ENCODE assay signal across 20 cellular contexts in the genomic region with DNA sequence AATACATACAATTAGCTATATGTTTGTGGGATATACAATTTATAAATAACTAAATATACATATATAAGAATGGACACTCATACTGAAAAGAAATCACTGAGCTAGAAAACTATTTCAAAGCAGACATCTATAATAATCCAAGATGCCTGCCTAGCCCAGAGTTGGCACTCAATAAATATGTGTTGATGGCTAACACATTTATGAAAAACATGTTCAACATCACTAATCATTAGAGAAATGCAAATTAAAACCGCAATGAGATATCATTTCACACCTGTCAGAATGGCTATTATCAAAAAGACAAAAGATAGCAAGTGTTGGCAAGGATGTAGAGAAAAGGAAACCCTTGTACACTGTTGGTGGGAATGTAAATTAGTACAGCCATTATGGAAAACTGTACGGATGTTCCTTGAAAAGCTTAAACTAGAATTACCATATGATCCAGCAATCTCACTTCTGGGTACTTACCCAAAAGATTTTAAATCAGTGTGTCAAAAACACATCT. TPM values are rescaled to one million over a fixed set of nuclear protein-coding genes. Genes with fewer than 3 reads are reported as not detected.
"Had no signal": no experiment of that assay in that cellular context is flagged by ENCODE, and none has a peak within 500 bp of the region (broad histone marks: within the 10 kb centered on the region; RNA-seq: fewer than 3 reads in every experiment).

No MANE protein-coding gene starts in this region.

- H3K4me1 Mint-ChIP-seq: activated CD4-positive, alpha-beta T cell treated with anti-CD3 and anti-CD28 coated beads for 36 hours had no signal

- FAIRE-seq: keratinocyte had no signal

- DNase-seq: activated CD4-positive, alpha-beta T cell treated with anti-CD3 and anti-CD28 coated beads for 36 hours; activated CD4-positive, alpha-beta T cell treated with anti-CD3 and anti-CD28 coated beads, Interleukin-2, amount 50 U/mL, for 48 hours; activated gamma-delta T cell treated with Interleukin-2 at 50 U/mL for 16 hours; effector CD8-positive, alpha-beta T cell; gastrocnemius medialis; head of caudate nucleus; lower lobe of right lung; midbrain; occipital lobe; posterior cingulate gyrus; sigmoid colon; stimulated activated naive CD4-positive, alpha-beta T cell treated with Interleukin-2 at 50 U/mL for 16 hours; thyroid gland; WERI-Rb-1 had no signal

- H3K27me3 Mint-ChIP-seq: activated CD4-positive, alpha-beta T cell treated with anti-CD3 and anti-CD28 coated beads for 36 hours had no signal

- H3K27me3 ChIP-seq: gastrocnemius medialis, sigmoid colon, thyroid gland had no signal

- H3K36me3 Mint-ChIP-seq: activated naive CD4-positive, alpha-beta T cell treated with anti-CD3 and anti-CD28 coated beads, Interleukin-2, amount 50 U/mL, for 72 hours had no signal

- H3K4me3 ChIP-seq: gastrocnemius medialis, lower lobe of right lung, sigmoid colon, thyroid gland had no signal

- H3K4me1 ChIP-seq: gastrocnemius medialis, lower lobe of right lung, thyroid gland had no signal

- ATAC-seq: activated CD4-positive, alpha-beta T cell treated with anti-CD3 and anti-CD28 coated beads for 36 hours; activated naive CD4-positive, alpha-beta T cell treated with anti-CD3 and anti-CD28 coated beads, Interleukin-2, amount 50 U/mL, for 72 hours; esophagus mucosa; gastrocnemius medialis; lower lobe of right lung had no signal

- H3K27ac Mint-ChIP-seq: activated CD4-positive, alpha-beta T cell treated with anti-CD3 and anti-CD28 coated beads for 36 hours; activated naive CD4-positive, alpha-beta T cell treated with anti-CD3 and anti-CD28 coated beads, Interleukin-2, amount 50 U/mL, for 72 hours had no signal

- H3K4me3 Mint-ChIP-seq: activated CD4-positive, alpha-beta T cell treated with anti-CD3 and anti-CD28 coated beads for 36 hours had no signal

- H3K9me3 Mint-ChIP-seq: activated naive CD4-positive, alpha-beta T cell treated with anti-CD3 and anti-CD28 coated beads, Interleukin-2, amount 50 U/mL, for 72 hours had no signal

- H3K27ac ChIP-seq: gastrocnemius medialis, lower lobe of right lung, sigmoid colon, thyroid gland, WERI-Rb-1 had no signal

RNA-seq across cellular contexts. Expression of a gene that starts 29.8 kb away (rescaled TPM):
- total RNA-seq: myocyte, occipital lobe, renal cortical epithelial cell had no signal
- polyA plus RNA-seq: keratinocyte, neural cell had no signal

RNA-seq across cellular contexts. Expression of a gene that starts 50.9 kb away (rescaled TPM):
- total RNA-seq: activated CD4-positive, alpha-beta T cell treated with anti-CD3 and anti-CD28 coated beads for 36 hours; activated naive CD4-positive, alpha-beta T cell treated with anti-CD3 and anti-CD28 coated beads, Interleukin-2, amount 50 U/mL, for 72 hours; myocyte; renal cortical epithelial cell had no signal
- polyA plus RNA-seq: keratinocyte, neural cell had no signal
